In genomic region chr5:171127314-171127713, GRCh38 we compare ENCODE assay signal across 29 cellular contexts.
"Had no signal": no experiment of that assay in that cellular context is flagged by ENCODE, and none has a peak within 500 bp of the region (broad histone marks: within the 10 kb centered on the region; RNA-seq: fewer than 3 reads in every experiment).

No MANE protein-coding gene starts in this region.

- H3K36me3 Mint-ChIP-seq: activated naive CD8-positive, alpha-beta T cell treated with anti-CD3 and anti-CD28 coated beads for 36 hours; natural killer cell treated with Interleukin-12 subunit alpha and Interleukin-12 subunit beta and Interleukin-15 and Interleukin-18, amount 100 ng/mL, for 72 hours; stimulated activated naive B cell treated with anti-CD40 and anti-IgM and Interleukin-4, amounts not matched to agents 10 μg/mL and 1 μg/mL and 100 μg/mL, for 72 hours had no signal

- H3K27ac ChIP-seq: breast epithelium, gastrocnemius medialis, hepatocyte, stomach, thyroid gland, upper lobe of left lung had no signal

- H2AFZ ChIP-seq: hepatocyte had no signal

- H3K4me3 ChIP-seq: breast epithelium, gastrocnemius medialis, hepatocyte, mucosa of descending colon, stomach, thyroid gland, upper lobe of left lung had no signal

- H3K4me3 Mint-ChIP-seq: activated naive CD4-positive, alpha-beta T cell treated with anti-CD3 and anti-CD28 coated beads for 36 hours; activated naive CD8-positive, alpha-beta T cell treated with anti-CD3 and anti-CD28 coated beads for 36 hours; dendritic cell treated with granulocyte-macrophage colony-stimulating factor and Interleukin-4, amounts not matched to agents 40 ng/mL and 50 ng/mL, for 4 days; endodermal cell; natural killer cell treated with Interleukin-12 subunit alpha and Interleukin-12 subunit beta and Interleukin-15 and Interleukin-18, amount 100 ng/mL, for 72 hours; stimulated activated naive B cell treated with anti-CD40 and anti-IgM and Interleukin-4, amounts not matched to agents 10 μg/mL and 1 μg/mL and 100 μg/mL, for 72 hours had no signal

- H3K36me3 ChIP-seq: breast epithelium, gastrocnemius medialis, stomach, thyroid gland, upper lobe of left lung had no signal

- H3K4me1 Mint-ChIP-seq: activated naive CD8-positive, alpha-beta T cell treated with anti-CD3 and anti-CD28 coated beads for 36 hours; endodermal cell; stimulated activated naive B cell treated with anti-CD40 and anti-IgM and Interleukin-4, amounts not matched to agents 10 μg/mL and 1 μg/mL and 100 μg/mL, for 72 hours had no signal

- H3K27me3 Mint-ChIP-seq: dendritic cell treated with granulocyte-macrophage colony-stimulating factor and Interleukin-4, amounts not matched to agents 40 ng/mL and 50 ng/mL, for 4 days had no signal

- H3K4me2 ChIP-seq: hepatocyte had no signal

- H3K79me2 ChIP-seq: hepatocyte had no signal

- H3K27ac Mint-ChIP-seq: activated naive CD4-positive, alpha-beta T cell treated with anti-CD3 and anti-CD28 coated beads for 36 hours; activated naive CD8-positive, alpha-beta T cell treated with anti-CD3 and anti-CD28 coated beads for 36 hours; dendritic cell treated with granulocyte-macrophage colony-stimulating factor and Interleukin-4, amounts not matched to agents 40 ng/mL and 50 ng/mL, for 4 days; endodermal cell; natural killer cell treated with Interleukin-12 subunit alpha and Interleukin-12 subunit beta and Interleukin-15 and Interleukin-18, amount 100 ng/mL, for 72 hours; stimulated activated naive B cell treated with anti-CD40 and anti-IgM and Interleukin-4, amounts not matched to agents 10 μg/mL and 1 μg/mL and 100 μg/mL, for 72 hours had no signal

- ATAC-seq: esophagus mucosa; gastrocnemius medialis; left cardiac atrium; left ventricle myocardium superior; mucosa of descending colon; natural killer cell treated with Interleukin-12 subunit alpha and Interleukin-12 subunit beta and Interleukin-15 and Interleukin-18, amount 100 ng/mL, for 72 hours; right cardiac atrium; stimulated activated naive B cell treated with anti-CD40 and anti-IgM and Interleukin-4, amounts not matched to agents 10 μg/mL and 1 μg/mL and 100 μg/mL, for 72 hours had no signal

- DNase-seq: activated CD4-positive, alpha-beta T cell treated with anti-CD3 and anti-CD28 coated beads for 4 hours; activated CD4-positive, alpha-beta T cell treated with anti-CD3 and anti-CD28 coated beads, Interleukin-2, amount 50 U/mL, for 4 hours; activated CD4-positive, CD25-positive, alpha-beta regulatory T cell; activated CD8-positive, alpha-beta memory T cell treated with anti-CD3 and anti-CD28 coated beads for 24 hours; activated effector memory CD4-positive, alpha-beta T cell treated with anti-CD3 and anti-CD28 coated beads, Interleukin-2, amount 50 U/mL, for 16 hours; activated naive CD4-positive, alpha-beta T cell treated with anti-CD3 and anti-CD28 coated beads for 36 hours; activated naive CD8-positive, alpha-beta T cell treated with anti-CD3 and anti-CD28 coated beads for 36 hours; amygdala; central memory CD4-positive, alpha-beta T cell; endodermal cell; gastrocnemius medialis; left cardiac atrium; left ventricle myocardium superior; mucosa of descending colon; posterior cingulate gyrus; right cardiac atrium; small intestine; stimulated activated CD4-positive, alpha-beta T cell treated with anti-CD3 and anti-CD28 coated beads, Interleukin-4, amount 100 ng/mL, for 4 hours; stimulated activated CD8-positive, alpha-beta memory T cell treated with anti-CD3 and anti-CD28 coated beads, Interleukin-4, amount 100 ng/mL, for 48 hours; stimulated activated naive B cell treated with anti-CD40 and anti-IgM and Interleukin-4, amounts not matched to agents 10 μg/mL and 1 μg/mL and 100 μg/mL, for 72 hours; stomach; T-helper 2 cell; thyroid gland; upper lobe of left lung had no signal

- H3K27me3 ChIP-seq: breast epithelium, gastrocnemius medialis, hepatocyte, stomach, thyroid gland, upper lobe of left lung had no signal

- H3K9me3 ChIP-seq: breast epithelium, gastrocnemius medialis, mucosa of descending colon, stomach, thyroid gland, upper lobe of left lung had no signal

- H3K4me1 ChIP-seq: breast epithelium, gastrocnemius medialis, stomach, thyroid gland, upper lobe of left lung had no signal

- H3K9me3 Mint-ChIP-seq: activated naive CD4-positive, alpha-beta T cell treated with anti-CD3 and anti-CD28 coated beads for 36 hours; activated naive CD8-positive, alpha-beta T cell treated with anti-CD3 and anti-CD28 coated beads for 36 hours; dendritic cell treated with granulocyte-macrophage colony-stimulating factor and Interleukin-4, amounts not matched to agents 40 ng/mL and 50 ng/mL, for 4 days; endodermal cell; natural killer cell treated with Interleukin-12 subunit alpha and Interleukin-12 subunit beta and Interleukin-15 and Interleukin-18, amount 100 ng/mL, for 72 hours had no signal
